8 cellular contexts compared by ENCODE assay signal in genomic region chr1:156212833-156213643, GRCh38. TPM values are rescaled to one million over a fixed set of nuclear protein-coding genes. Genes with fewer than 3 reads are reported as not detected.
DNase-seq lines count a peak whose midpoint lies in the region; ATAC-seq and TF ChIP-seq lines count a peak whose summit lies in the region.

PMF1 (plus strand) TSS chr1:156213007; CDS start chr1:156213016, 9 bp downstream.

- H3K9ac ChIP-seq in mucosa of rectum (ENCODE audit: low read depth in 1 of 2, low read length in 2 of 2) = peak within 1 kb of the TSS; percentile 91 to 95

- H3K27ac ChIP-seq in mucosa of rectum (ENCODE audit: low read depth in 2 of 2, low read length in 2 of 2) = peak within 1 kb of the TSS; percentile 96 to 97

- H3K27me3 Mint-ChIP-seq in activated T-cell treated with anti-CD3 and anti-CD28 coated beads, Interleukin-2, amount 50 U/mL, for 24 hours = no peaks in the 10 kb centered on the region

- H3K9me3 Mint-ChIP-seq in activated T-cell treated with anti-CD3 and anti-CD28 coated beads, Interleukin-2, amount 50 U/mL, for 24 hours = no peaks in the 10 kb centered on the region

- peaks cover 90% of the 10 kb centered on the region for H3K36me3 Mint-ChIP-seq in activated T-cell treated with anti-CD3 and anti-CD28 coated beads, Interleukin-2, amount 50 U/mL, for 24 hours (ENCODE audit: low read depth)

- DNase-seq in DMS153 treated with DMSO at 0.1 percent for 48 hours (lab: John Stamatoyannopoulos, UW; ENCODE audit: unreplicated experiment) (peak; percentile 99), KG1 (lab: John Stamatoyannopoulos, UW) (peak; percentile 99), erythroblast (lab: John Stamatoyannopoulos, UW) (peak; percentile 96 to 97)
- peak; percentile 98 for DNase-seq in activated T-cell treated with anti-CD3 and anti-CD28 coated beads, Interleukin-2, amount 50 U/mL, for 24 hours
- DNase-seq in stimulated activated CD8-positive, alpha-beta memory T cell treated with anti-CD3 and anti-CD28 coated beads, Interleukin-4, amount 100 ng/mL, for 4 hours (ENCODE audit: low read depth in 2 of 2, low spot score in 1 of 2) = peak; percentile 89 to 93

- peaks cover 43% of the 10 kb centered on the region for H3K4me1 Mint-ChIP-seq in activated T-cell treated with anti-CD3 and anti-CD28 coated beads, Interleukin-2, amount 50 U/mL, for 24 hours (ENCODE audit: low read depth)

- ATAC-seq in GM21717 (IDR thresholded peaks at IDR 0.05; ENCODE audit: unreplicated experiment) = peak; percentile 84

- peaks cover 4 to 7% of the 10 kb centered on the region in 2 donors for H3K4me1 ChIP-seq in mucosa of rectum (ENCODE audit: control insufficient read depth in 2 of 2, insufficient read depth in 2 of 2, low read length in 2 of 2)

- peak; percentile 94 for TF ChIP-seq POLR2A in erythroblast (IDR thresholded peaks at IDR 0.05; ENCODE audit: low read length)

- H3K9me3 ChIP-seq in mucosa of rectum (ENCODE audit: control insufficient read depth in 2 of 2, low read length in 2 of 2) = no peaks in the 10 kb centered on the region

- no peaks in the 10 kb centered on the region for H3K27me3 ChIP-seq in mucosa of rectum (ENCODE audit: control insufficient read depth in 2 of 2, insufficient read depth in 2 of 2, low read length in 2 of 2)

- peaks cover 9 to 20% of the 10 kb centered on the region in 2 donors for H3K36me3 ChIP-seq in mucosa of rectum (ENCODE audit: control insufficient read depth in 2 of 2, insufficient read depth in 2 of 2, low read length in 2 of 2)

- H3K4me3 Mint-ChIP-seq in activated T-cell treated with anti-CD3 and anti-CD28 coated beads, Interleukin-2, amount 50 U/mL, for 24 hours = peak within 1 kb of the TSS; percentile 95

- H3K27ac Mint-ChIP-seq in activated T-cell treated with anti-CD3 and anti-CD28 coated beads, Interleukin-2, amount 50 U/mL, for 24 hours = peak within 1 kb of the TSS; percentile 97

- peak within 1 kb of the TSS; percentile 94 to 100 for H3K4me3 ChIP-seq in mucosa of rectum (ENCODE audit: low read length in 2 of 2)

TF ChIP-seq in PFSK-1, 5 proteins besides CTCF, POLR2A, EP300 and RAD21:
- TF ChIP-seq REST (IDR thresholded peaks at IDR 0.05; ENCODE audit: insufficient read depth in 1 of 2, low read depth in 2 of 2, low read length in 2 of 2) (peak in 1 of 2 experiments; percentile 64; a peak in 2 of 4 replicates), TAF1 (IDR thresholded peaks at IDR 0.05; ENCODE audit: borderline replicate concordance, insufficient read depth, low read length) (peak; percentile 73), FOXP2 (optimal IDR thresholded peaks at IDR 0.05; ENCODE audit: borderline replicate concordance, extremely low read depth, extremely low read length, insufficient read depth) (peak; percentile 82), SIN3A (IDR thresholded peaks at IDR 0.05; ENCODE audit: borderline replicate concordance, insufficient read depth, low read length) (peak; percentile 42; the same call in 1 of the 2 replicates), POLR2AphosphoS5 (IDR thresholded peaks at IDR 0.05; ENCODE audit: low read depth, low read length) (peak; percentile 91)

RNA-seq across cellular contexts. Expression of gene PMF1, which starts in this region (rescaled TPM):
- polyA plus RNA-seq in PFSK-1 (2012; ENCODE audit: insufficient read length, low read depth) = 64.5 TPM

Comparison
In these comparisons a context has a peak if more than half of its experiments do, and no peak if none do; other contexts are left out.
1. Peak in every context shown above with its lines: DNase-seq, ATAC-seq, H3K4me3 ChIP-seq and H3K27ac ChIP-seq.